In genomic region chr12:98419101-98419794, GRCh38 we compare ENCODE assay signal across 13 cellular contexts.
DNase-seq lines count a peak whose midpoint lies in the region; ATAC-seq and TF ChIP-seq lines count a peak whose summit lies in the region.
"Had no signal": no experiment of that assay in that cellular context is flagged by ENCODE, and none has a peak within 500 bp of the region (broad histone marks: within the 10 kb centered on the region; RNA-seq: fewer than 3 reads in every experiment).

No MANE protein-coding gene starts in this region.

- CTCF ChIA-PET in CD8-positive, alpha-beta T cell (lab: Charles Lee), result no interaction called here

- DNase-seq in coronary artery (ENCODE audit: low spot score) (no peak), type B pancreatic cell (ENCODE audit: extremely low spot score, unreplicated experiment) (no peak), endothelial cell (ENCODE audit: low spot score) (no peak)
- DNase-seq in activated T-helper 2 cell treated with anti-CD3 and anti-CD28 coated beads, Interferon-gamma antibody, Interleukin-2, Interleukin-4, amounts not matched to agents 10 μg/mL and 5 μg/mL and 100 μg/mL, durations not matched to agents 14 hours and 24 hours and 36 hours (ENCODE audit: low spot score), result no peak
- no peak for DNase-seq in CD8-positive, alpha-beta T cell
- DNase-seq: activated CD8-positive, alpha-beta T cell treated with anti-CD3 and anti-CD28 coated beads for 36 hours; activated naive CD4-positive, alpha-beta T cell treated with Interleukin-2 at 50 U/mL for 16 hours; NCI-H510A; stimulated activated CD4-positive, alpha-beta T cell treated with anti-CD3 and anti-CD28 coated beads, Interleukin-4, amount 100 ng/mL, for 4 hours; stimulated activated naive CD8-positive, alpha-beta T cell treated with anti-CD3 and anti-CD28 coated beads, Interleukin-15, Interleukin-2, amounts not matched to agents 100 U/mL and 50 U/mL, for 24 hours had no signal

- no peaks in the 10 kb centered on the region for H3F3A ChIP-seq in Loucy (ENCODE audit: low read depth)

- H3K4me3 Mint-ChIP-seq in type B pancreatic cell, result peak overlapping the region; percentile 61
- no peak overlapping the region for H3K4me3 Mint-ChIP-seq in activated T-helper 2 cell treated with anti-CD3 and anti-CD28 coated beads, Interferon-gamma antibody, Interleukin-2, Interleukin-4, amounts not matched to agents 10 μg/mL and 5 μg/mL and 100 μg/mL, durations not matched to agents 14 hours and 24 hours and 36 hours (ENCODE audit: low read depth)
- H3K4me3 Mint-ChIP-seq in endothelial cell (ENCODE audit: unreplicated experiment), result no peak overlapping the region
- no peak overlapping the region for H3K4me3 Mint-ChIP-seq in CD8-positive, alpha-beta T cell
- H3K4me3 Mint-ChIP-seq: activated CD8-positive, alpha-beta T cell treated with anti-CD3 and anti-CD28 coated beads for 36 hours had no signal

- H4K20me1 ChIP-seq in Loucy (ENCODE audit: insufficient read depth, low read length, poor library complexity, severe bottlenecking), result no peaks in the 10 kb centered on the region

- 0 out of 2 replicates have a peak overlapping the region, but pooled peaks have one; percentile 13 for H2AFZ ChIP-seq in Loucy (ENCODE audit: low read length)

- POLR2A ChIA-PET in CD8-positive, alpha-beta T cell (lab: Charles Lee), result no interaction called here

- peaks cover 24% of the 10 kb centered on the region for H3K4me1 ChIP-seq in Loucy (ENCODE audit: insufficient read depth, low read length, poor library complexity, severe bottlenecking)
- H3K4me1 ChIP-seq in muscle layer of duodenum (ENCODE audit: control insufficient read depth in 1 of 2, insufficient read depth in 2 of 2, low read length in 2 of 2), result peaks cover 6 to 22% of the 10 kb centered on the region in 2 donors
- no peaks in the 10 kb centered on the region for H3K4me1 ChIP-seq in CD8-positive, alpha-beta T cell (ENCODE audit: insufficient read depth, low read length)

- peaks cover 4% of the 10 kb centered on the region for H3K9me3 Mint-ChIP-seq in type B pancreatic cell
- H3K9me3 Mint-ChIP-seq in activated T-helper 2 cell treated with anti-CD3 and anti-CD28 coated beads, Interferon-gamma antibody, Interleukin-2, Interleukin-4, amounts not matched to agents 10 μg/mL and 5 μg/mL and 100 μg/mL, durations not matched to agents 14 hours and 24 hours and 36 hours, result no peaks in the 10 kb centered on the region
- H3K9me3 Mint-ChIP-seq in endothelial cell (ENCODE audit: unreplicated experiment), result no peaks in the 10 kb centered on the region
- H3K9me3 Mint-ChIP-seq in CD8-positive, alpha-beta T cell, result no peaks in the 10 kb centered on the region
- H3K9me3 Mint-ChIP-seq: activated CD8-positive, alpha-beta T cell treated with anti-CD3 and anti-CD28 coated beads for 36 hours had no signal

- H3K36me3 Mint-ChIP-seq in type B pancreatic cell (no peaks in the 10 kb centered on the region), endothelial cell (ENCODE audit: low read depth, unreplicated experiment) (no peaks in the 10 kb centered on the region)
- no peaks in the 10 kb centered on the region for H3K36me3 Mint-ChIP-seq in activated T-helper 2 cell treated with anti-CD3 and anti-CD28 coated beads, Interferon-gamma antibody, Interleukin-2, Interleukin-4, amounts not matched to agents 10 μg/mL and 5 μg/mL and 100 μg/mL, durations not matched to agents 14 hours and 24 hours and 36 hours (ENCODE audit: low read depth)
- no peaks in the 10 kb centered on the region for H3K36me3 Mint-ChIP-seq in CD8-positive, alpha-beta T cell

- no peak for ATAC-seq in CD8-positive, alpha-beta T cell
- ATAC-seq: activated CD8-positive, alpha-beta T cell treated with anti-CD3 and anti-CD28 coated beads for 36 hours; stimulated activated naive CD8-positive, alpha-beta T cell treated with anti-CD3 and anti-CD28 coated beads, Interleukin-15, Interleukin-2, amounts not matched to agents 100 U/mL and 50 U/mL, for 24 hours had no signal

- H3K4me3 ChIP-seq in Loucy (ENCODE audit: low read length, poor library complexity, severe bottlenecking), result no peak overlapping the region
- H3K4me3 ChIP-seq in coronary artery, result peak overlapping the region; percentile 25
- H3K4me3 ChIP-seq in muscle layer of duodenum (ENCODE audit: low read depth in 1 of 2, low read length in 2 of 2), result no peak overlapping the region
- H3K4me3 ChIP-seq in CD8-positive, alpha-beta T cell (ENCODE audit: low read depth, low read length), result no peak overlapping the region
- H3K4me3 ChIP-seq: ovary had no signal

- H3K9ac ChIP-seq in Loucy (ENCODE audit: low read depth, low read length, poor library complexity, severe bottlenecking), result peak overlapping the region; percentile 34

- H3K9me3 ChIP-seq in Loucy (ENCODE audit: insufficient read depth, low read depth, low read length), result no peaks in the 10 kb centered on the region
- H3K9me3 ChIP-seq in muscle layer of duodenum (ENCODE audit: control insufficient read depth in 1 of 2, low read length in 2 of 2), result no peaks in the 10 kb centered on the region
- H3K9me3 ChIP-seq in CD8-positive, alpha-beta T cell (ENCODE audit: low read length), result no peaks in the 10 kb centered on the region
- H3K9me3 ChIP-seq: ovary had no signal

- H3K27ac ChIP-seq in coronary artery (peak overlapping the region; percentile 65 to 90), muscle layer of duodenum (ENCODE audit: low read length) (peak overlapping the region; percentile 3)
- H3K27ac ChIP-seq in CD8-positive, alpha-beta T cell (ENCODE audit: low read depth, low read length), result no peak overlapping the region

- H3K4me2 ChIP-seq in Loucy (ENCODE audit: low read depth, low read length, poor library complexity, severe bottlenecking), result peak overlapping the region; percentile 47

- TF ChIP-seq CTCF in Loucy (conservative IDR thresholded peaks at IDR 0.05; ENCODE audit: low read length) (no peak), coronary artery (IDR thresholded peaks at IDR 0.05) (no peak), type B pancreatic cell (conservative IDR thresholded peaks at IDR 0.05) (no peak), endothelial cell (IDR thresholded peaks at IDR 0.05; ENCODE audit: unreplicated experiment) (no peak)
- TF ChIP-seq CTCF in CD8-positive, alpha-beta T cell (IDR thresholded peaks at IDR 0.05), result no peak

- intact Hi-C loops in activated T-helper 2 cell treated with anti-CD3 and anti-CD28 coated beads, Interferon-gamma antibody, Interleukin-2, Interleukin-4, amounts not matched to agents 10 μg/mL and 5 μg/mL and 100 μg/mL, durations not matched to agents 14 hours and 24 hours and 36 hours (cut with micrococcal nuclease), result no loop called here
- intact Hi-C loops in CD8-positive, alpha-beta T cell (cut with DNase I, micrococcal nuclease), result no loop called here

- no peaks in the 10 kb centered on the region for H3K27me3 ChIP-seq in Loucy (ENCODE audit: insufficient read depth, low read length, poor library complexity, severe bottlenecking)
- H3K27me3 ChIP-seq in muscle layer of duodenum (ENCODE audit: low read depth, low read length), result no peaks in the 10 kb centered on the region
- H3K27me3 ChIP-seq in CD8-positive, alpha-beta T cell (ENCODE audit: insufficient read depth, low read length), result no peaks in the 10 kb centered on the region
- H3K27me3 ChIP-seq: ovary had no signal

- H3K4me1 Mint-ChIP-seq in type B pancreatic cell (ENCODE audit: unreplicated experiment), result peaks cover 15% of the 10 kb centered on the region
- peaks cover 3% of the 10 kb centered on the region for H3K4me1 Mint-ChIP-seq in activated T-helper 2 cell treated with anti-CD3 and anti-CD28 coated beads, Interferon-gamma antibody, Interleukin-2, Interleukin-4, amounts not matched to agents 10 μg/mL and 5 μg/mL and 100 μg/mL, durations not matched to agents 14 hours and 24 hours and 36 hours (ENCODE audit: low read depth)
- H3K4me1 Mint-ChIP-seq in endothelial cell (ENCODE audit: unreplicated experiment), result peaks cover 19% of the 10 kb centered on the region
- H3K4me1 Mint-ChIP-seq in CD8-positive, alpha-beta T cell (ENCODE audit: low read depth), result no peaks in the 10 kb centered on the region

- H3K27me3 Mint-ChIP-seq in type B pancreatic cell (no peaks in the 10 kb centered on the region), endothelial cell (ENCODE audit: unreplicated experiment) (peaks cover 1% of the 10 kb centered on the region)
- H3K27me3 Mint-ChIP-seq in activated T-helper 2 cell treated with anti-CD3 and anti-CD28 coated beads, Interferon-gamma antibody, Interleukin-2, Interleukin-4, amounts not matched to agents 10 μg/mL and 5 μg/mL and 100 μg/mL, durations not matched to agents 14 hours and 24 hours and 36 hours (ENCODE audit: low read depth), result peaks cover 2% of the 10 kb centered on the region
- peaks cover 3% of the 10 kb centered on the region for H3K27me3 Mint-ChIP-seq in CD8-positive, alpha-beta T cell (ENCODE audit: low read depth)
- H3K27me3 Mint-ChIP-seq: activated CD8-positive, alpha-beta T cell treated with anti-CD3 and anti-CD28 coated beads for 36 hours had no signal

- no peaks in the 10 kb centered on the region for H3K79me2 ChIP-seq in Loucy (ENCODE audit: insufficient read depth, low read length)

- peak overlapping the region; percentile 91 for H3K27ac Mint-ChIP-seq in type B pancreatic cell
- no peak overlapping the region for H3K27ac Mint-ChIP-seq in activated T-helper 2 cell treated with anti-CD3 and anti-CD28 coated beads, Interferon-gamma antibody, Interleukin-2, Interleukin-4, amounts not matched to agents 10 μg/mL and 5 μg/mL and 100 μg/mL, durations not matched to agents 14 hours and 24 hours and 36 hours
- no peak overlapping the region for H3K27ac Mint-ChIP-seq in endothelial cell (ENCODE audit: unreplicated experiment)
- no peak overlapping the region for H3K27ac Mint-ChIP-seq in CD8-positive, alpha-beta T cell
- H3K27ac Mint-ChIP-seq: activated CD8-positive, alpha-beta T cell treated with anti-CD3 and anti-CD28 coated beads for 36 hours had no signal

- H3K9me2 ChIP-seq in Loucy (replicated peaks; ENCODE audit: low read depth, low read length), result no peaks in the 10 kb centered on the region

- H3K36me3 ChIP-seq in Loucy (ENCODE audit: insufficient read depth, low read length), result no peaks in the 10 kb centered on the region
- no peaks in the 10 kb centered on the region for H3K36me3 ChIP-seq in muscle layer of duodenum (ENCODE audit: control insufficient read depth in 1 of 2, insufficient read depth in 2 of 2, low read length in 2 of 2)
- no peaks in the 10 kb centered on the region for H3K36me3 ChIP-seq in CD8-positive, alpha-beta T cell (ENCODE audit: insufficient read depth, low read length)
- H3K36me3 ChIP-seq: ovary had no signal
